1 cellular context compared by ENCODE assay signal in the genomic region with DNA sequence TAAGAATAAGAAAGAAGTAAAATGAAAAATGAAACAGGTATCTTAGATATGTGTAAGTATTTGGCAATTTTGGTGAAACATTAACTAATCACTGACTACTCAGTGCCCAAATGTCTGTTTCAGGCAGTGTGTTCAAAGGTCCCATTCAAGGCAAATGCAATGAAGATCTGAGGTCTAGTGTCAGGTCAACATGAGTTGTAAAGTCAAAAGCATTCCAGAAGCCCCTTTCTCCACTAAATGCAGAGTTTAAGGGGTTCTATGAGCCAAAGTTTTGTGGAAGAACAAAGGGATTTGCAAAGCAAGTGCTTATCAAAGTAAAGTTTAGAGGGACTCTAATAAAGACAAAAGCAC.
TF ChIP-seq lines count a peak whose summit lies in the region.

No MANE protein-coding gene starts in this region.

TF ChIP-seq in GM23338, 12 proteins besides CTCF, POLR2A, EP300 and RAD21 (continued from another document):
- TF ChIP-seq, protein P1, sequence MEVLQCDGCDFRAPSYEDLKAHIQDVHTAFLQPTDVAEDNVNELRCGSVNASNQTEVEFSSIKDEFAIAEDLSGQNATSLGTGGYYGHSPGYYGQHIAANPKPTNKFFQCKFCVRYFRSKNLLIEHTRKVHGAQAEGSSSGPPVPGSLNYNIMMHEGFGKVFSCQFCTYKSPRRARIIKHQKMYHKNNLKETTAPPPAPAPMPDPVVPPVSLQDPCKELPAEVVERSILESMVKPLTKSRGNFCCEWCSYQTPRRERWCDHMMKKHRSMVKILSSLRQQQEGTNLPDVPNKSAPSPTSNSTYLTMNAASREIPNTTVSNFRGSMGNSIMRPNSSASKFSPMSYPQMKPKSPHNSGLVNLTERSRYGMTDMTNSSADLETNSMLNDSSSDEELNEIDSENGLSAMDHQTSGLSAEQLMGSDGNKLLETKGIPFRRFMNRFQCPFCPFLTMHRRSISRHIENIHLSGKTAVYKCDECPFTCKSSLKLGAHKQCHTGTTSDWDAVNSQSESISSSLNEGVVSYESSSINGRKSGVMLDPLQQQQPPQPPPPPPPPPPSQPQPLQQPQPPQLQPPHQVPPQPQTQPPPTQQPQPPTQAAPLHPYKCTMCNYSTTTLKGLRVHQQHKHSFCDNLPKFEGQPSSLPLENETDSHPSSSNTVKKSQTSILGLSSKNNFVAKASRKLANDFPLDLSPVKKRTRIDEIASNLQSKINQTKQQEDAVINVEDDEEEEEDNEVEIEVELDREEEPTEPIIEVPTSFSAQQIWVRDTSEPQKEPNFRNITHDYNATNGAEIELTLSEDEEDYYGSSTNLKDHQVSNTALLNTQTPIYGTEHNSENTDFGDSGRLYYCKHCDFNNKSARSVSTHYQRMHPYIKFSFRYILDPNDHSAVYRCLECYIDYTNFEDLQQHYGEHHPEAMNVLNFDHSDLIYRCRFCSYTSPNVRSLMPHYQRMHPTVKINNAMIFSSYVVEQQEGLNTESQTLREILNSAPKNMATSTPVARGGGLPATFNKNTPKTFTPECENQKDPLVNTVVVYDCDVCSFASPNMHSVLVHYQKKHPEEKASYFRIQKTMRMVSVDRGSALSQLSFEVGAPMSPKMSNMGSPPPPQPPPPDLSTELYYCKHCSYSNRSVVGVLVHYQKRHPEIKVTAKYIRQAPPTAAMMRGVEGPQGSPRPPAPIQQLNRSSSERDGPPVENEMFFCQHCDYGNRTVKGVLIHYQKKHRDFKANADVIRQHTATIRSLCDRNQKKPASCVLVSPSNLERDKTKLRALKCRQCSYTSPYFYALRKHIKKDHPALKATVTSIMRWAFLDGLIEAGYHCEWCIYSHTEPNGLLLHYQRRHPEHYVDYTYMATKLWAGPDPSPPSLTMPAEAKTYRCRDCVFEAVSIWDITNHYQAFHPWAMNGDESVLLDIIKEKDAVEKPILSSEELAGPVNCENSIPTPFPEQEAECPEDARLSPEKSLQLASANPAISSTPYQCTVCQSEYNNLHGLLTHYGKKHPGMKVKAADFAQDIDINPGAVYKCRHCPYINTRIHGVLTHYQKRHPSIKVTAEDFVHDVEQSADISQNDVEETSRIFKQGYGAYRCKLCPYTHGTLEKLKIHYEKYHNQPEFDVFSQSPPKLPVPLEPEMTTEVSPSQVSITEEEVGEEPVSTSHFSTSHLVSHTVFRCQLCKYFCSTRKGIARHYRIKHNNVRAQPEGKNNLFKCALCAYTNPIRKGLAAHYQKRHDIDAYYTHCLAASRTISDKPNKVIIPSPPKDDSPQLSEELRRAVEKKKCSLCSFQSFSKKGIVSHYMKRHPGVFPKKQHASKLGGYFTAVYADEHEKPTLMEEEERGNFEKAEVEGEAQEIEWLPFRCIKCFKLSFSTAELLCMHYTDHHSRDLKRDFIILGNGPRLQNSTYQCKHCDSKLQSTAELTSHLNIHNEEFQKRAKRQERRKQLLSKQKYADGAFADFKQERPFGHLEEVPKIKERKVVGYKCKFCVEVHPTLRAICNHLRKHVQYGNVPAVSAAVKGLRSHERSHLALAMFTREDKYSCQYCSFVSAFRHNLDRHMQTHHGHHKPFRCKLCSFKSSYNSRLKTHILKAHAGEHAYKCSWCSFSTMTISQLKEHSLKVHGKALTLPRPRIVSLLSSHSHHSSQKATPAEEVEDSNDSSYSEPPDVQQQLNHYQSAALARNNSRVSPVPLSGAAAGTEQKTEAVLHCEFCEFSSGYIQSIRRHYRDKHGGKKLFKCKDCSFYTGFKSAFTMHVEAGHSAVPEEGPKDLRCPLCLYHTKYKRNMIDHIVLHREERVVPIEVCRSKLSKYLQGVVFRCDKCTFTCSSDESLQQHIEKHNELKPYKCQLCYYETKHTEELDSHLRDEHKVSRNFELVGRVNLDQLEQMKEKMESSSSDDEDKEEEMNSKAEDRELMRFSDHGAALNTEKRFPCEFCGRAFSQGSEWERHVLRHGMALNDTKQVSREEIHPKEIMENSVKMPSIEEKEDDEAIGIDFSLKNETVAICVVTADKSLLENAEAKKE (CRISPR knock-in tag; IDR thresholded peaks at IDR 0.05), result no peak
